Comparison of ENCODE assay signal across 25 cellular contexts in the genomic region with DNA sequence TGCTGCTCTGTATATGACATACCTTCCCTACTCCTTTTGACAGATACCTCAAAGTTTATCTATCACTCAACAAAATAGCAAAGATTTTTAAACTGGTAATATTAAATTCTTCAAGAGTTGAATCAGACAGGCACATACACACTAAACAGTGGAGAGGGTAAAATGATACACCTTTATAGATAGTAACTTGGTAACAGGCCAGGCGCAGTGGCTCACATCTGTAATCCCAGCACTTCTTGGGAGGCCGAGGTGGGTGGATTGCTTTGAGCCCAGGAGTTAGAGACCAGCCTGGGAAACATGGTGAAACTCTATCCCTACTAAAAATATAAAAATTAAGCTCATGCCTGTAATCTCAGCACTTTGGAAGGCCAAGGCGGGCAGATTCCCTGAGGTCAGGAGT.
"Had no signal": no experiment of that assay in that cellular context is flagged by ENCODE, and none has a peak within 500 bp of the region (broad histone marks: within the 10 kb centered on the region; RNA-seq: fewer than 3 reads in every experiment).

No MANE protein-coding gene starts in this region.

- H3K4me3 Mint-ChIP-seq: activated CD4-positive, alpha-beta memory T cell treated with anti-CD3 and anti-CD28 coated beads, Interleukin-2, amount 10 ng/mL, durations not matched to agents 7 days and 5 days; activated CD4-positive, alpha-beta T cell treated with anti-CD3 and anti-CD28 coated beads, Interleukin-2, amount 10 ng/mL, durations not matched to agents 7 days and 5 days; activated naive CD8-positive, alpha-beta T cell; brain; effector memory CD8-positive, alpha-beta T cell; nephron had no signal

- H3K36me3 ChIP-seq: ascending aorta, transverse colon had no signal

- H3K27ac Mint-ChIP-seq: activated CD4-positive, alpha-beta memory T cell treated with anti-CD3 and anti-CD28 coated beads, Interleukin-2, amount 10 ng/mL, durations not matched to agents 7 days and 5 days; activated CD4-positive, alpha-beta T cell treated with anti-CD3 and anti-CD28 coated beads, Interleukin-2, amount 10 ng/mL, durations not matched to agents 7 days and 5 days had no signal

- H3K27me3 ChIP-seq: ascending aorta, dorsolateral prefrontal cortex, sigmoid colon, testis, transverse colon had no signal

- ATAC-seq: effector memory CD8-positive, alpha-beta T cell; left cardiac atrium; left ventricle myocardium superior had no signal

- H3K27ac ChIP-seq: ascending aorta, coronary artery, dorsolateral prefrontal cortex, sigmoid colon, testis, transverse colon had no signal

- H3K9me3 ChIP-seq: ascending aorta, sigmoid colon, testis, transverse colon had no signal

- H3K4me3 ChIP-seq: ascending aorta, coronary artery, dorsolateral prefrontal cortex, sigmoid colon, testis, transverse colon had no signal

- H3K36me3 Mint-ChIP-seq: activated naive CD8-positive, alpha-beta T cell had no signal

- H3K4me1 ChIP-seq: testis had no signal

- DNase-seq: activated CD4-positive, alpha-beta memory T cell treated with anti-CD3 and anti-CD28 coated beads, Interleukin-2, amount 10 ng/mL, durations not matched to agents 7 days and 5 days; activated CD4-positive, alpha-beta T cell treated with anti-CD3 and anti-CD28 coated beads for 1 hour; activated CD4-positive, alpha-beta T cell treated with anti-CD3 and anti-CD28 coated beads, Interleukin-2, amount 10 ng/mL, durations not matched to agents 7 days and 5 days; activated CD8-positive, alpha-beta memory T cell treated with anti-CD3 and anti-CD28 coated beads, Interleukin-2, amount 50 U/mL, for 48 hours; activated T-cell treated with anti-CD3 and anti-CD28 coated beads, Interleukin-2, amount 50 U/mL, for 48 hours; dorsolateral prefrontal cortex; effector memory CD8-positive, alpha-beta T cell; head of caudate nucleus; hippocampal formation; left cardiac atrium; left ventricle myocardium superior; retina; sigmoid colon; small intestine; stimulated activated CD4-positive, alpha-beta T cell treated with anti-CD3 and anti-CD28 coated beads, Interleukin-4, amount 100 ng/mL, for 24 hours; stimulated activated naive CD4-positive, alpha-beta T cell; T-helper 2 cell; testis; transverse colon had no signal

- H3K9me3 Mint-ChIP-seq: activated CD4-positive, alpha-beta memory T cell treated with anti-CD3 and anti-CD28 coated beads, Interleukin-2, amount 10 ng/mL, durations not matched to agents 7 days and 5 days; activated CD4-positive, alpha-beta T cell treated with anti-CD3 and anti-CD28 coated beads, Interleukin-2, amount 10 ng/mL, durations not matched to agents 7 days and 5 days; activated T-helper 2 cell treated with anti-CD3 and anti-CD28 coated beads, Interferon-gamma antibody, Interleukin-2, Interleukin-4, amounts not matched to agents 10 μg/mL and 5 μg/mL and 100 μg/mL, durations not matched to agents 14 hours and 24 hours and 36 hours; brain; effector memory CD8-positive, alpha-beta T cell; nephron had no signal

- H3K27me3 Mint-ChIP-seq: activated CD4-positive, alpha-beta memory T cell treated with anti-CD3 and anti-CD28 coated beads, Interleukin-2, amount 10 ng/mL, durations not matched to agents 7 days and 5 days; activated CD4-positive, alpha-beta T cell treated with anti-CD3 and anti-CD28 coated beads, Interleukin-2, amount 10 ng/mL, durations not matched to agents 7 days and 5 days; activated naive CD8-positive, alpha-beta T cell; brain; effector memory CD8-positive, alpha-beta T cell had no signal
